In the genomic region with DNA sequence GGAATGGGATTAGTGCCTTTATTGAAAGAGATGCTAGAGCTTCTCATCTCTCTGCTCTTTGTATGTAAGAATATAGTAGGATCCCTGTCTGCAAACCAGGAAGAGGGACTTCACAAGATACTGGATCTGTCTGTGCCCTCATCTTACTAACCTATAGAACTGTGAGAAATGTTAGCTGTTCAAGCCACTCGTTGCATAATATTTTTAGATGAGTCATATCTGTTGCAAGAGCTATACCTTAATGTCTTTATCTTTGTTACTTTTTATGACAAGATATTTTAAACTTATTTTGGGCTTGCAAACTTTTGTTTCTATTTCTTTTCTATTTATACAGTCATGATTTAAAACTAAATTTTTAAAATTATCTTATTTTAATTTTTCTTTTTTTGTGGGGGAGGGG, we compare ENCODE assay signal across 18 cellular contexts.
A peak's percentile ranks its signal among the peaks of the same experiment; 100 is the strongest.
DNase-seq lines count a peak whose midpoint lies in the region; ATAC-seq, FAIRE-seq and TF ChIP-seq lines count a peak whose summit lies in the region.
"Had no signal": no experiment of that assay in that cellular context is flagged by ENCODE, and none has a peak within 500 bp of the region (broad histone marks: within the 10 kb centered on the region; RNA-seq: fewer than 3 reads in every experiment).

No MANE protein-coding gene starts in this region.

- H3K27ac Mint-ChIP-seq in MCF 10A (ENCODE audit: low read depth, unreplicated experiment), result no peak overlapping the region
- H3K27ac Mint-ChIP-seq: T-helper 2 cell treated with Interferon-gamma antibody and Interleukin-4, amounts not matched to agents 5 μg/mL and 100 μg/mL, for 36 hours had no signal

- WGBS in small intestine, 3 donors, result 41 to 74% (median 44%) methylated on average over 1 of the region's 1 CpG

- peaks cover 7% of the 10 kb centered on the region for H3K9me3 Mint-ChIP-seq in MCF 10A (ENCODE audit: unreplicated experiment)

- TF ChIP-seq CTCF in MCF 10A (IDR thresholded peaks at IDR 0.05; ENCODE audit: unreplicated experiment) (no peak), breast epithelium (IDR thresholded peaks at IDR 0.05) (no peak), RWPE2 (IDR thresholded peaks at IDR 0.05; ENCODE audit: poor library complexity, severe bottlenecking) (no peak)

- ATAC-seq in RWPE2 (ENCODE audit: low read depth), result peak; percentile 73; the same call in 2 of the 3 replicates

- no peaks in the 10 kb centered on the region for H3K27me3 ChIP-seq in breast epithelium
- peaks cover 3% of the 10 kb centered on the region for H3K27me3 ChIP-seq in RWPE2 (ENCODE audit: insufficient read depth, poor library complexity, severe bottlenecking)
- no peaks in the 10 kb centered on the region for H3K27me3 ChIP-seq in small intestine (ENCODE audit: control insufficient read depth in 2 of 2, insufficient read depth in 2 of 2, low read length in 2 of 2)
- H3K27me3 ChIP-seq: SJCRH30 had no signal

- TF ChIP-seq POLR2A in breast epithelium (IDR thresholded peaks at IDR 0.05), result no peak

- intact Hi-C loops in MCF 10A (cut with micrococcal nuclease), result no loop called here
- intact Hi-C loops in breast epithelium (cut with DNase I; ENCODE audit: low total_unique reads), result no loop called here

- H3K4me3 Mint-ChIP-seq in MCF 10A (ENCODE audit: unreplicated experiment), result no peak overlapping the region
- H3K4me3 Mint-ChIP-seq: T-helper 2 cell treated with Interferon-gamma antibody and Interleukin-4, amounts not matched to agents 5 μg/mL and 100 μg/mL, for 36 hours had no signal

- H3K9me3 ChIP-seq in breast epithelium (peaks cover 0 to 7% of the 10 kb centered on the region in 2 donors), RWPE2 (ENCODE audit: severe bottlenecking) (no peaks in the 10 kb centered on the region), small intestine (ENCODE audit: control insufficient read depth, low read depth) (no peaks in the 10 kb centered on the region)
- H3K9me3 ChIP-seq: SJCRH30 had no signal

- no peaks in the 10 kb centered on the region for H3K36me3 Mint-ChIP-seq in MCF 10A (ENCODE audit: insufficient read depth, unreplicated experiment)

- POLR2A ChIA-PET in MCF 10A (lab: Yijun Ruan, JAX), result no interaction called here

- no peaks in the 10 kb centered on the region for H3K4me1 Mint-ChIP-seq in MCF 10A (ENCODE audit: insufficient read depth, unreplicated experiment)

- H3K4me1 ChIP-seq in breast epithelium (no peaks in the 10 kb centered on the region), RWPE2 (ENCODE audit: insufficient read depth, poor library complexity, severe bottlenecking) (no peaks in the 10 kb centered on the region), small intestine (ENCODE audit: control insufficient read depth in 2 of 2, insufficient read depth in 1 of 2, low read depth in 1 of 2, low read length in 1 of 2) (no peaks in the 10 kb centered on the region)
- H3K4me1 ChIP-seq: SJCRH30 had no signal

- H3K4me3 ChIP-seq in breast epithelium, result no peak overlapping the region
- no peak overlapping the region for H3K4me3 ChIP-seq in RWPE2 (ENCODE audit: severe bottlenecking)
- H3K4me3 ChIP-seq in small intestine (ENCODE audit: low read depth in 1 of 2, low read length in 2 of 2), result no peak overlapping the region
- H3K4me3 ChIP-seq: SJCRH30 had no signal

- no peaks in the 10 kb centered on the region for H3K27me3 Mint-ChIP-seq in MCF 10A (ENCODE audit: insufficient read depth, unreplicated experiment)

- no peak for FAIRE-seq in frontal cortex (lab: Jason Lieb, UNC)
- no peak for FAIRE-seq in small intestine (lab: Jason Lieb, UNC)
- FAIRE-seq: G401.6, H54 had no signal

- H3K36me3 ChIP-seq in breast epithelium (no peaks in the 10 kb centered on the region), RWPE2 (ENCODE audit: low read depth) (no peaks in the 10 kb centered on the region), small intestine (ENCODE audit: control insufficient read depth in 2 of 2, insufficient read depth in 2 of 2, low read length in 2 of 2) (no peaks in the 10 kb centered on the region)
- H3K36me3 ChIP-seq: SJCRH30 had no signal

- no TSS peak for BruUV-seq in MCF 10A (replicated peaks; lab: Mats Ljungman, UMichigan)

- DNase-seq in MCF 10A (ENCODE audit: unreplicated experiment) (peak; percentile 68), breast epithelium (ENCODE audit: low spot score in 2 of 2) (no peak), MV-4-11 (lab: John Stamatoyannopoulos, UW) (peak; percentile 59), RWPE2 (ENCODE audit: low spot score) (no peak), NCI-H748 treated with DMSO at 0.1 percent for 48 hours (lab: John Stamatoyannopoulos, UW) (no peak), frontal cortex (ENCODE audit: low spot score in 2 of 2) (no peak), small intestine (no peak)
- DNase-seq in stimulated activated CD4-positive, alpha-beta T cell treated with anti-CD3 and anti-CD28 coated beads, Interleukin-1b, Interleukin-23, amount 100 ng/mL, for 48 hours, result no peak
- DNase-seq: NCI-H1105 treated with DMSO at 0.1 percent for 48 hours, NCI-H1694 treated with DMSO at 0.1 percent for 48 hours, NCI-H510A, NCI-H774, SJCRH30 had no signal

- CTCF ChIA-PET in MCF 10A (lab: Yijun Ruan, JAX), result no interaction called here

- H3K27ac ChIP-seq in breast epithelium (no peak overlapping the region), RWPE2 (ENCODE audit: poor library complexity, severe bottlenecking) (no peak overlapping the region), small intestine (ENCODE audit: low read depth in 1 of 2, low read length in 1 of 2) (no peak overlapping the region)
- H3K27ac ChIP-seq: C4-2B, KMS-11, SJCRH30 had no signal

Comparison
In these comparisons a context has a peak if more than half of its experiments do, and no peak if none do; other contexts are left out.
1. DNase-seq: peak in MCF 10A (single experiment) and MV-4-11 (single experiment); none in breast epithelium (0 of 2), RWPE2 (single experiment), stimulated activated CD4-positive, alpha-beta T cell treated with anti-CD3 and anti-CD28 coated beads, Interleukin-1b, Interleukin-23, amount 100 ng/mL, for 48 hours (single experiment), NCI-H748 treated with DMSO at 0.1 percent for 48 hours (single experiment), frontal cortex (0 of 2) and small intestine (single experiment).